Comparison of ENCODE assay signal across 8 cellular contexts in genomic region chr7:31782411-31782991, GRCh38.
DNase-seq lines count a peak whose midpoint lies in the region; TF ChIP-seq lines count a peak whose summit lies in the region.

No MANE protein-coding gene starts in this region.

- no peaks in the 10 kb centered on the region for H3K9me2 ChIP-seq in MM.1S (replicated peaks; ENCODE audit: insufficient read depth, low read length)

- H3K9ac ChIP-seq in MM.1S (ENCODE audit: low read length) = no peak overlapping the region

- H3K36me3 ChIP-seq in MM.1S (replicated peaks; ENCODE audit: insufficient read depth, low read length) (no peaks in the 10 kb centered on the region), neutrophil (no peaks in the 10 kb centered on the region)

- H3K9me3 ChIP-seq in MM.1S (replicated peaks; ENCODE audit: insufficient read depth, low read length) = no peaks in the 10 kb centered on the region
- H3K9me3 ChIP-seq in neutrophil = no peaks in the 10 kb centered on the region

- POLR2A ChIA-PET in HEK293T (lab: Yijun Ruan, JAX) = no interaction called here
- POLR2A ChIA-PET in activated CD4-positive, alpha-beta memory T cell treated with anti-CD3 and anti-CD28 coated beads, Interleukin-2, amount 10 ng/mL, durations not matched to agents 7 days and 5 days (lab: Charles Lee) = no interaction called here

- DNase-seq in GM10266 (ENCODE audit: extremely low spot score) (peak; percentile 51), HEK293T (ENCODE audit: extremely low spot score) (peak; percentile 69), MM.1S (peak; percentile 56), SHP77 treated with DMSO at 0.1 percent for 48 hours (lab: John Stamatoyannopoulos, UW) (peak; percentile 61), fibroblast of gingiva (ENCODE audit: low read depth) (peak; percentile 36)
- no peak for DNase-seq in activated CD4-positive, alpha-beta memory T cell treated with anti-CD3 and anti-CD28 coated beads, Interleukin-2, amount 10 ng/mL, durations not matched to agents 7 days and 5 days

- H3K4me3 Mint-ChIP-seq in activated CD4-positive, alpha-beta memory T cell treated with anti-CD3 and anti-CD28 coated beads, Interleukin-2, amount 10 ng/mL, durations not matched to agents 7 days and 5 days = no peak overlapping the region

- H3K4me1 ChIP-seq in MM.1S (ENCODE audit: low read length) (no peaks in the 10 kb centered on the region), neutrophil (ENCODE audit: control insufficient read depth in 1 of 2, insufficient read depth in 1 of 2, low read depth in 1 of 2, low read length in 1 of 2) (no peaks in the 10 kb centered on the region)

- H4K20me1 ChIP-seq in MM.1S (ENCODE audit: insufficient read depth, low read length) = no peaks in the 10 kb centered on the region

- TF ChIP-seq CTCF in 22Rv1 (IDR thresholded peaks at IDR 0.05) (peak; percentile 95), GM10266 (IDR thresholded peaks at IDR 0.05; ENCODE audit: control insufficient read depth, insufficient read depth, low read depth, missing control alignments) (peak; percentile 50), MM.1S (IDR thresholded peaks at IDR 0.05; ENCODE audit: low read length) (peak; percentile 68), neutrophil (IDR thresholded peaks at IDR 0.05) (peak; percentile 75)

- no peaks in the 10 kb centered on the region for H3K79me2 ChIP-seq in MM.1S (ENCODE audit: low read length)

- H3K4me3 ChIP-seq in MM.1S (ENCODE audit: low read length) = no peak overlapping the region
- H3K4me3 ChIP-seq in neutrophil (ENCODE audit: low read depth in 1 of 2, low read length in 1 of 2) = no peak overlapping the region

- H3K9me3 Mint-ChIP-seq in activated CD4-positive, alpha-beta memory T cell treated with anti-CD3 and anti-CD28 coated beads, Interleukin-2, amount 10 ng/mL, durations not matched to agents 7 days and 5 days = no peaks in the 10 kb centered on the region

- H3K4me2 ChIP-seq in MM.1S (ENCODE audit: low read depth, low read length) = no peak overlapping the region

- H3K27ac ChIP-seq in 22Rv1 = no peak overlapping the region
- H3K27ac ChIP-seq in MM.1S (ENCODE audit: low read length) = no peak overlapping the region
- H3K27ac ChIP-seq in neutrophil = no peak overlapping the region

- H3K27me3 Mint-ChIP-seq in activated CD4-positive, alpha-beta memory T cell treated with anti-CD3 and anti-CD28 coated beads, Interleukin-2, amount 10 ng/mL, durations not matched to agents 7 days and 5 days = no peaks in the 10 kb centered on the region

- H3K4me1 Mint-ChIP-seq in activated CD4-positive, alpha-beta memory T cell treated with anti-CD3 and anti-CD28 coated beads, Interleukin-2, amount 10 ng/mL, durations not matched to agents 7 days and 5 days = no peaks in the 10 kb centered on the region

- H3K27me3 ChIP-seq in MM.1S (replicated peaks; ENCODE audit: insufficient read depth, low read length) (no peaks in the 10 kb centered on the region), neutrophil (no peaks in the 10 kb centered on the region)

- CTCF ChIA-PET in HEK293T (lab: Yijun Ruan, JAX) = interaction anchor here (0.7 to 1.1 kb wide), 4 partner anchors 24 to 995 kb away, joined by 3 read pairs; no protein-coding TSS in a partner anchor
- CTCF ChIA-PET in activated CD4-positive, alpha-beta memory T cell treated with anti-CD3 and anti-CD28 coated beads, Interleukin-2, amount 10 ng/mL, durations not matched to agents 7 days and 5 days (lab: Charles Lee) = interaction anchor here (0.8 kb wide), 1 partner anchor 11 kb away, joined by 3 read pairs; no protein-coding TSS in a partner anchor

- H3K27ac Mint-ChIP-seq in activated CD4-positive, alpha-beta memory T cell treated with anti-CD3 and anti-CD28 coated beads, Interleukin-2, amount 10 ng/mL, durations not matched to agents 7 days and 5 days = no peak overlapping the region

- no peaks in the 10 kb centered on the region for H3F3A ChIP-seq in MM.1S (ENCODE audit: insufficient read depth, low read length)

- no peaks in the 10 kb centered on the region for H3K36me3 Mint-ChIP-seq in activated CD4-positive, alpha-beta memory T cell treated with anti-CD3 and anti-CD28 coated beads, Interleukin-2, amount 10 ng/mL, durations not matched to agents 7 days and 5 days (ENCODE audit: low read depth)

- no peak overlapping the region for H2AFZ ChIP-seq in MM.1S (ENCODE audit: low read length)

TF ChIP-seq in HEK293T, 16 proteins besides CTCF, POLR2A, EP300 and RAD21:
- TF ChIP-seq ARNT (IDR thresholded peaks at IDR 0.05) (no peak), TARDBP (IDR thresholded peaks at IDR 0.05) (no peak), HDGF (IDR thresholded peaks at IDR 0.05; ENCODE audit: borderline replicate concordance) (no peak), ZNF384 (IDR thresholded peaks at IDR 0.05) (no peak), FOXM1 (IDR thresholded peaks at IDR 0.05; ENCODE audit: borderline replicate concordance) (no peak)
